ENCODE assay signal across 8 cellular contexts in the genomic region with DNA sequence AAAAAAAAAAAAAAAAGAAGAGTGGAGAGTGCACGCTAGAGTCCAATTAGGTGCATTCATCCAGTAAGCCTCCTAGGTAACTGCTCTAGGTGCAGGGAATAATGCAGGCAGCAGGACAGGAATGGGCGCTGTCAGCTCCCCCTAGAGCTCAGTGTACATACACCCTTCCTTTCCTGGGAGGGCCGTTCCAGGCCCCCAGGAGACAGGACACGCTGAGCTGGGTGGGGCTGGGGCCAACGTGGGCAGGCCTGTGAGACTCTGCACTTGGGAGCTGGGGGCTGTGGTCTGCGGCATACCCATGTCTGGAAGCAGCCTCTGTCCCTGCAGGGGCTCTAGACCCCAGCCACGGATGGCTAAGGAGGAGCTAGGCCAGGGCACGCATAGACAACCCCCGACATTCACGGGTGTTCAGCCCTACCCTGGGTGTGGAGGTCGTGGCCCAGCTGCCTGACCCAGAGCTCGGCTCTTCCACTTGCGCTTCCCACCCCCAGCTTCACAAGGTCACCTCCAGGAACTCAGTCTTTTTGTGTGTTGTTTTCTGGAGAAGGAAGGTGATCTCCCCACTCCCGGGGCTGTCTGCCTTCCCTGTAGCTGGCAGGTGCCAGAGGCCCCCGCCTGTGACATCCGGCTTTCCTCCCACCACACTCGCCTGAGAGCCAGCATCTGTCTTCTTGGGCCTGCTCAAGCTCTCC. TPM values are rescaled to one million over a fixed set of nuclear protein-coding genes. Genes with fewer than 3 reads are reported as not detected.
A peak's percentile ranks its signal among the peaks of the same experiment; 100 is the strongest.
DNase-seq lines count a peak whose midpoint lies in the region; ATAC-seq and TF ChIP-seq lines count a peak whose summit lies in the region.

No MANE protein-coding gene starts in this region.

- H3K4me1 ChIP-seq in CD8-positive, alpha-beta memory T cell (ENCODE audit: insufficient read depth, low read length), result peaks cover 31% of the 10 kb centered on the region
- H3K4me1 ChIP-seq in suprapubic skin, result peaks cover 41% of the 10 kb centered on the region

- H3K27ac Mint-ChIP-seq in CD8-positive, alpha-beta memory T cell, result peak overlapping the region; percentile 74 to 98 (median 94)
- H3K27ac Mint-ChIP-seq in activated naive CD4-positive, alpha-beta T cell treated with anti-CD3 and anti-CD28 coated beads, Interleukin-2, amount 50 U/mL, for 72 hours, result peak overlapping the region; percentile 75 to 78
- peak overlapping the region; percentile 51 to 88 (median 80) for H3K27ac Mint-ChIP-seq in immature natural killer cell

- DNase-seq in CD8-positive, alpha-beta memory T cell, result peak in 2 of 5 donors; percentile 39 to 55
- DNase-seq in NB4 (ENCODE audit: low read depth), result peak; percentile 68
- peak in 1 of 2 donors; percentile 54 for DNase-seq in activated naive CD4-positive, alpha-beta T cell treated with anti-CD3 and anti-CD28 coated beads, Interleukin-2, amount 50 U/mL, for 72 hours (ENCODE audit: low spot score in 2 of 2)
- DNase-seq in immature natural killer cell, result peak in 1 of 3 donors; percentile 33
- no peak for DNase-seq in suprapubic skin (ENCODE audit: low spot score in 2 of 2)
- no peak for DNase-seq in T-helper 9 cell
- DNase-seq in left lobe of liver (ENCODE audit: low spot score), result no peak

- no peaks in the 10 kb centered on the region for H3K27me3 ChIP-seq in CD8-positive, alpha-beta memory T cell (ENCODE audit: insufficient read depth, low read length, poor library complexity, severe bottlenecking)
- H3K27me3 ChIP-seq in suprapubic skin, result peaks cover 29% of the 10 kb centered on the region

- no peaks in the 10 kb centered on the region for H3K9me3 Mint-ChIP-seq in CD8-positive, alpha-beta memory T cell
- no peaks in the 10 kb centered on the region for H3K9me3 Mint-ChIP-seq in activated naive CD4-positive, alpha-beta T cell treated with anti-CD3 and anti-CD28 coated beads, Interleukin-2, amount 50 U/mL, for 72 hours
- no peaks in the 10 kb centered on the region for H3K9me3 Mint-ChIP-seq in immature natural killer cell

- peak overlapping the region; percentile 67 for H3K4me3 ChIP-seq in CD8-positive, alpha-beta memory T cell (ENCODE audit: low read length)
- peak overlapping the region; percentile 60 for H3K4me3 ChIP-seq in NB4 (ENCODE audit: low read depth, low read length)
- H3K4me3 ChIP-seq in suprapubic skin, result peak overlapping the region; percentile 66

- peak overlapping the region; percentile 83 to 97 (median 89) for H3K4me3 Mint-ChIP-seq in CD8-positive, alpha-beta memory T cell
- H3K4me3 Mint-ChIP-seq in immature natural killer cell, result peak overlapping the region; percentile 82 to 88 (median 85)

- H3K36me3 Mint-ChIP-seq in CD8-positive, alpha-beta memory T cell, result no peaks in the 10 kb centered on the region
- H3K36me3 Mint-ChIP-seq in activated naive CD4-positive, alpha-beta T cell treated with anti-CD3 and anti-CD28 coated beads, Interleukin-2, amount 50 U/mL, for 72 hours, result no peaks in the 10 kb centered on the region
- H3K36me3 Mint-ChIP-seq in immature natural killer cell, result no peaks in the 10 kb centered on the region

- TF ChIP-seq POLR2A in NB4 (IDR thresholded peaks at IDR 0.05; ENCODE audit: extremely low read depth, insufficient read length) (no peak), suprapubic skin (IDR thresholded peaks at IDR 0.05) (no peak)

- no peaks in the 10 kb centered on the region for H3K27me3 Mint-ChIP-seq in CD8-positive, alpha-beta memory T cell
- H3K27me3 Mint-ChIP-seq in immature natural killer cell (ENCODE audit: low read depth in 3 of 3), result peaks cover 2 to 5% (median 3%) of the 10 kb centered on the region in 3 donors

- ATAC-seq in GM18907 (IDR thresholded peaks at IDR 0.05; ENCODE audit: unreplicated experiment) (peak; percentile 23), left lobe of liver (no peak)
- peak; percentile 7 to 10 for ATAC-seq in activated naive CD4-positive, alpha-beta T cell treated with anti-CD3 and anti-CD28 coated beads, Interleukin-2, amount 50 U/mL, for 72 hours

- H3K4me1 Mint-ChIP-seq in CD8-positive, alpha-beta memory T cell, result peaks cover 18 to 46% (median 19%) of the 10 kb centered on the region in 3 donors
- peaks cover 8 to 21% of the 10 kb centered on the region in 2 donors for H3K4me1 Mint-ChIP-seq in immature natural killer cell

- TF ChIP-seq EP300 in suprapubic skin (IDR thresholded peaks at IDR 0.05), result no peak

- CTCF ChIA-PET in CD8-positive, alpha-beta memory T cell (lab: Charles Lee), result interaction anchor here (0.8 to 22.8 kb wide), 7 partner anchors 6 to 141 kb away, joined by 3 to 332 read pairs (median 10); a partner anchor contains a TSS

- POLR2A ChIA-PET in CD8-positive, alpha-beta memory T cell (lab: Charles Lee), result interaction anchor here (0.8 to 3.2 kb wide), 6 partner anchors 8 to 68 kb away, joined by 3 to 21 read pairs (median 11); a partner anchor contains a TSS

- WGBS in suprapubic skin, result 10% methylated on average over 13 of the region's 17 CpGs

- peak overlapping the region; percentile 82 for H3K27ac ChIP-seq in CD8-positive, alpha-beta memory T cell (ENCODE audit: low read depth, low read length)
- peak overlapping the region; percentile 49 for H3K27ac ChIP-seq in suprapubic skin

- TF ChIP-seq CTCF in NB4 (IDR thresholded peaks at IDR 0.05; ENCODE audit: low read depth, low read length) (peak; percentile 19), suprapubic skin (IDR thresholded peaks at IDR 0.05) (no peak)

- H3K9me3 ChIP-seq in CD8-positive, alpha-beta memory T cell (ENCODE audit: low read length), result no peaks in the 10 kb centered on the region
- no peaks in the 10 kb centered on the region for H3K9me3 ChIP-seq in suprapubic skin

- H3K36me3 ChIP-seq in CD8-positive, alpha-beta memory T cell (ENCODE audit: insufficient read depth, low read length), result no peaks in the 10 kb centered on the region
- no peaks in the 10 kb centered on the region for H3K36me3 ChIP-seq in suprapubic skin

RNA-seq across cellular contexts. Expression of a gene that starts 1.0 kb away (rescaled TPM):
- total RNA-seq in CD8-positive, alpha-beta memory T cell, result 10 to 100 TPM; 64.2 to 72.0 TPM
- polyA plus RNA-seq in CD8-positive, alpha-beta memory T cell, result 127 TPM
- total RNA-seq in activated naive CD4-positive, alpha-beta T cell treated with anti-CD3 and anti-CD28 coated beads, Interleukin-2, amount 50 U/mL, for 72 hours, result 10 to 100 TPM; 17.6 to 22.6 TPM
- 100 to 1,000 TPM in 1 of 3 donors, 10 to 100 TPM in 2; 71.7 to 110 (median 94.1) TPM for polyA plus RNA-seq in immature natural killer cell
- total RNA-seq in suprapubic skin (10 to 100 TPM; 13.0 to 29.4 (median 23.8) TPM), left lobe of liver (37.1 TPM)

RNA-seq across cellular contexts. Expression of a gene that starts 5.0 kb away (rescaled TPM):
- total RNA-seq in CD8-positive, alpha-beta memory T cell, result 10 to 100 TPM; 34.8 to 38.2 TPM
- polyA plus RNA-seq in CD8-positive, alpha-beta memory T cell, result 50.3 TPM
- 10 to 100 TPM; 10.1 to 14.7 TPM for total RNA-seq in activated naive CD4-positive, alpha-beta T cell treated with anti-CD3 and anti-CD28 coated beads, Interleukin-2, amount 50 U/mL, for 72 hours
- 10 to 100 TPM; 29.6 to 61.7 (median 45.4) TPM for polyA plus RNA-seq in immature natural killer cell
- total RNA-seq in suprapubic skin (10 to 100 TPM; 10.0 to 30.9 (median 15.8) TPM), left lobe of liver (60.0 TPM)

RNA-seq across cellular contexts. Expression of a gene that starts 6.3 kb away (rescaled TPM):
- 1 to 10 TPM; 9.8 to 9.9 TPM for total RNA-seq in CD8-positive, alpha-beta memory T cell
- 0.53 TPM for polyA plus RNA-seq in CD8-positive, alpha-beta memory T cell
- 10 to 100 TPM in 1 of 2 donors, 1 to 10 TPM in 1; 6.2 to 10.7 TPM for total RNA-seq in activated naive CD4-positive, alpha-beta T cell treated with anti-CD3 and anti-CD28 coated beads, Interleukin-2, amount 50 U/mL, for 72 hours
- polyA plus RNA-seq in immature natural killer cell, result 1 to 10 TPM in 2 of 3 donors, under 1 TPM in 1; 0.34 to 1.7 (median 1.4) TPM
- total RNA-seq in suprapubic skin (1 to 10 TPM in 1 of 4 donors, under 1 TPM in 2, not detected in 1; 0.64 to 2.4 (median 0.83) TPM), left lobe of liver (0.38 TPM)

RNA-seq across cellular contexts. Expression of a gene that starts 6.9 kb away (rescaled TPM):
- total RNA-seq in CD8-positive, alpha-beta memory T cell, result 10 to 100 TPM; 31.5 to 35.6 TPM
- polyA plus RNA-seq in CD8-positive, alpha-beta memory T cell, result 10.7 TPM
- 10 to 100 TPM; 22.2 to 24.5 TPM for total RNA-seq in activated naive CD4-positive, alpha-beta T cell treated with anti-CD3 and anti-CD28 coated beads, Interleukin-2, amount 50 U/mL, for 72 hours
- 10 to 100 TPM in 1 of 3 donors, 1 to 10 TPM in 2; 6.4 to 12.0 (median 9.1) TPM for polyA plus RNA-seq in immature natural killer cell
- total RNA-seq in suprapubic skin (1 to 10 TPM; 3.2 to 7.1 (median 4.8) TPM), left lobe of liver (1.2 TPM)

RNA-seq across cellular contexts. Expression of a gene that starts 14.4 kb away (rescaled TPM):
- 10 to 100 TPM in 1 of 2 experiments, 1 to 10 TPM in 1; 7.6 to 11.1 TPM for total RNA-seq in CD8-positive, alpha-beta memory T cell
- 16.9 TPM for polyA plus RNA-seq in CD8-positive, alpha-beta memory T cell
- total RNA-seq in activated naive CD4-positive, alpha-beta T cell treated with anti-CD3 and anti-CD28 coated beads, Interleukin-2, amount 50 U/mL, for 72 hours, result 10 to 100 TPM in 1 of 2 donors, 1 to 10 TPM in 1; 2.8 to 16.4 TPM
- under 1 TPM in 1 of 3 donors, not detected in 2; 0.20 TPM for polyA plus RNA-seq in immature natural killer cell
- total RNA-seq in suprapubic skin, result 10 to 100 TPM; 13.7 to 23.1 (median 17.9) TPM
- total RNA-seq in left lobe of liver, result 0.30 TPM
